ENCODE assay signal across 12 cellular contexts in the genomic region with DNA sequence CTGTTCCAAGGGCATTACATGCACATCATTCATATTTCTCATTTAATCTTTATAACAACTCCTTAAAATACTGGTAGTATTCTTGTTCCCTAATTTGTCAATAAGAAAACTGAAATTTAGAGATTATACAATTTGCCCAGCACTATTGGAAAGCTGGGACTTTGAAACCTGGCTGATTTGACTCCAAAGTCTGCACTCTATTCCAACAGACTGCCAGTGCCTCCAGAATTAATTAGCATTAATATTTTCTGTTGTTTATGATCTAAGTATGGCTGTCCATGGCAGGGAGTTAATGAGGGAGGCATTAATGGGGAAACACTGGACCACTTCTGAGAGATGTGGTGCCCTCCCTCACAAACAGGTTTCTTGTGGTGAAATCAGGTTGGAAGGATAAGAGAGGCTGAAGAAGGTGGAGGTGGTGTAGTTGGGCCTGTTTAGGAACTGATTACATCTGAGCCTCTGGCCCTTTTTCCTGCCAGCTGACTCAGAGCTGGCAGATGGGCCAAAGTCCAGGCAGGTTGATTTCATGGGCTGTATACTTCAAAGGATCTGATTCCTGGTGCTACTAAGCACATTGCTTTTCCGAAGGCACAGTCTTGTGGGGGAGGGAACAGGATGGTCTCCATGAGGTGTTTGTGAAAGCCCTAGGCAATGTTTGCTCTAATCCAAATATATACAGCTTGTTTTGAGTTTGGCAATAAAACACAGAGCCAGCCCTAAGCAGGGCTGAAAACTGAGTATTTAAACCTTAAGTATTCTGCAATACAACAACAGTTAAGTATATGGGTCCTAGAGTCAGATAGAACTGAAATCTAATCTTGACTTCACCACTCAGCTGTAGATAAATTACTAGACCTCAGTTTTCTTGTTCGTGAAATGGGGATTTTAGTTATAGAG. TPM values are rescaled to one million over a fixed set of nuclear protein-coding genes. Genes with fewer than 3 reads are reported as not detected.
A peak's percentile ranks its signal among the peaks of the same experiment; 100 is the strongest.
DNase-seq lines count a peak whose midpoint lies in the region; ATAC-seq, FAIRE-seq and TF ChIP-seq lines count a peak whose summit lies in the region.
"Had no signal": no experiment of that assay in that cellular context is flagged by ENCODE, and none has a peak within 500 bp of the region (broad histone marks: within the 10 kb centered on the region; RNA-seq: fewer than 3 reads in every experiment).

No MANE protein-coding gene starts in this region.

- WGBS in IMR-90 (ENCODE audit: extremely low coverage in 2 of 2, insufficient read length in 1 of 2), 2 experiments = no CpG with 5 or more reads among the region's 2 CpGs
- 36% methylated on average over 2 of the region's 2 CpGs for WGBS in K562 (ENCODE audit: insufficient coverage, low coverage, missing lambda C conversion rate)

- peak overlapping the region; percentile 39 for H3K27ac Mint-ChIP-seq in CD4-positive, alpha-beta T cell
- no peak overlapping the region for H3K27ac Mint-ChIP-seq in CD14-positive monocyte
- H3K27ac Mint-ChIP-seq: activated T-cell treated with anti-CD3 and anti-CD28 coated beads, Interleukin-2, amount 50 U/mL, for 72 hours had no signal

- H3K4ac ChIP-seq in IMR-90 (ENCODE audit: low read depth, low read length) = no peak overlapping the region

- H3K4me2 ChIP-seq in IMR-90 (ENCODE audit: low read depth, low read length) = no peak overlapping the region
- H3K4me2 ChIP-seq in K562 (ENCODE audit: insufficient read depth, low read length) = no peak overlapping the region
- no peak overlapping the region for H3K4me2 ChIP-seq in MM.1S (ENCODE audit: low read depth, low read length)

- TF ChIP-seq RAD21 in IMR-90 (IDR thresholded peaks at IDR 0.05; ENCODE audit: low read length) (no peak), K562 (CRISPR knock-in tag; conservative IDR thresholded peaks at IDR 0.05 in 1 of 2, IDR thresholded peaks at IDR 0.05 in 1 of 2) (no peak)

- dilution Hi-C loops in IMR-90 (cut with HindIII; ENCODE audit: low sequenced_read_pairs, unreplicated experiment) = no loop called here

- H3K27me3 ChIP-seq in CD4-positive, alpha-beta T cell (ENCODE audit: control insufficient read depth, insufficient read depth, low read length) = no peaks in the 10 kb centered on the region
- no peaks in the 10 kb centered on the region for H3K27me3 ChIP-seq in IMR-90 (ENCODE audit: control insufficient read depth, insufficient read depth, low read length)
- H3K27me3 ChIP-seq in K562 (ENCODE audit: control insufficient read depth in 2 of 2, insufficient read depth in 2 of 2, low read length in 2 of 2) = no peaks in the 10 kb centered on the region
- H3K27me3 ChIP-seq in MM.1S (replicated peaks; ENCODE audit: insufficient read depth, low read length) = no peaks in the 10 kb centered on the region

- ATAC-seq in CD4-positive, alpha-beta T cell (ENCODE audit: poor library complexity) = no peak
- peak; percentile 52 for ATAC-seq in IMR-90 (ENCODE audit: low read depth)
- peak; percentile 23; the same call in 2 of the 3 replicates for ATAC-seq in K562
- peak; percentile 99 for ATAC-seq in mucosa of descending colon
- ATAC-seq in GM21619 (IDR thresholded peaks at IDR 0.05; ENCODE audit: unreplicated experiment) = no peak
- ATAC-seq: activated T-cell treated with anti-CD3 and anti-CD28 coated beads, Interleukin-2, amount 50 U/mL, for 72 hours had no signal

- no peaks in the 10 kb centered on the region for H3K9me3 ChIP-seq in CD4-positive, alpha-beta T cell (ENCODE audit: control insufficient read depth, low read length)
- H3K9me3 ChIP-seq in IMR-90 (ENCODE audit: control insufficient read depth, insufficient read depth, low read length) (no peaks in the 10 kb centered on the region), K562 (replicated peaks; ENCODE audit: control insufficient read depth, insufficient read depth, low read depth, low read length) (no peaks in the 10 kb centered on the region), mucosa of descending colon (no peaks in the 10 kb centered on the region), MM.1S (replicated peaks; ENCODE audit: insufficient read depth, low read length) (no peaks in the 10 kb centered on the region)

- H3K36me3 ChIP-seq in IMR-90 (ENCODE audit: control insufficient read depth, insufficient read depth, low read length) (no peaks in the 10 kb centered on the region), K562 (ENCODE audit: control insufficient read depth, insufficient read depth, low read length) (no peaks in the 10 kb centered on the region), mucosa of descending colon (ENCODE audit: low read depth) (no peaks in the 10 kb centered on the region), MM.1S (replicated peaks; ENCODE audit: insufficient read depth, low read length) (no peaks in the 10 kb centered on the region)

- no peaks in the 10 kb centered on the region for H3K79me1 ChIP-seq in IMR-90 (ENCODE audit: low read depth in 1 of 2, low read length in 2 of 2)

- H2BK20ac ChIP-seq in IMR-90 (ENCODE audit: low read depth, low read length) = no peak overlapping the region

- no peaks in the 10 kb centered on the region for H3K9me2 ChIP-seq in MM.1S (replicated peaks; ENCODE audit: insufficient read depth, low read length)

- no peak overlapping the region for H3K9ac ChIP-seq in IMR-90 (ENCODE audit: low read depth, low read length)
- H3K9ac ChIP-seq in K562 (ENCODE audit: insufficient read depth in 1 of 2, low read depth in 2 of 2, low read length in 2 of 2) = peak overlapping the region in 1 of 2 experiments; percentile 48; a peak in 1 of 4 replicates
- H3K9ac ChIP-seq in MM.1S (ENCODE audit: low read length) = no peak overlapping the region

- BruUV-seq in IMR-90 (replicated peaks; lab: Mats Ljungman, UMichigan) (no TSS peak), K562 (replicated peaks; lab: Mats Ljungman, UMichigan) (no TSS peak)

- no peak for TF ChIP-seq CTCF in CD4-positive, alpha-beta T cell (IDR thresholded peaks at IDR 0.05)
- TF ChIP-seq CTCF in IMR-90 (conservative IDR thresholded peaks at IDR 0.05; ENCODE audit: low read depth, low read length) (no peak), K562 (IDR thresholded peaks at IDR 0.05 in 2 of 3, conservative IDR thresholded peaks at IDR 0.05 in 1 of 3; ENCODE audit: insufficient read depth in 2 of 3, low read depth in 1 of 3, low read length in 3 of 3) (no peak), mucosa of descending colon (IDR thresholded peaks at IDR 0.05) (no peak), MM.1S (IDR thresholded peaks at IDR 0.05; ENCODE audit: low read length) (no peak), CD14-positive monocyte (IDR thresholded peaks at IDR 0.05) (no peak)

- H4K20me1 ChIP-seq in IMR-90 (ENCODE audit: insufficient read depth, low read length) = no peaks in the 10 kb centered on the region
- no peaks in the 10 kb centered on the region for H4K20me1 ChIP-seq in K562 (replicated peaks; ENCODE audit: control insufficient read depth, insufficient read depth, low read length)
- no peaks in the 10 kb centered on the region; the same call in 1 of the 2 replicates for H4K20me1 ChIP-seq in MM.1S (ENCODE audit: insufficient read depth, low read length)

- H3K4me3 ChIP-seq in IMR-90 (ENCODE audit: insufficient read depth, low read depth, low read length) (no peak overlapping the region), K562 (no peak overlapping the region), mucosa of descending colon (no peak overlapping the region), MM.1S (ENCODE audit: low read length) (no peak overlapping the region)
- H3K4me3 ChIP-seq: SK-N-MC, skin epidermis had no signal

- no peak overlapping the region for H3K4me3 Mint-ChIP-seq in CD4-positive, alpha-beta T cell
- H3K4me3 Mint-ChIP-seq in CD14-positive monocyte = no peak overlapping the region
- H3K4me3 Mint-ChIP-seq: activated T-cell treated with anti-CD3 and anti-CD28 coated beads, Interleukin-2, amount 50 U/mL, for 72 hours had no signal

- no peaks in the 10 kb centered on the region for H3K36me3 Mint-ChIP-seq in CD4-positive, alpha-beta T cell (ENCODE audit: low read depth)
- no peaks in the 10 kb centered on the region for H3K36me3 Mint-ChIP-seq in CD14-positive monocyte

- no peak for DNase-seq in CD4-positive, alpha-beta T cell
- DNase-seq in IMR-90 (peak; percentile 24), K562 (ENCODE audit: extremely low read depth in 1 of 4, low spot score in 3 of 4) (peak in 1 of 4 experiments; percentile 19), mucosa of descending colon (peak in 2 of 3 donors; percentile 72 to 82), MM.1S (no peak), CD14-positive monocyte (ENCODE audit: low spot score) (no peak)
- no peak for DNase-seq in activated effector memory CD4-positive, alpha-beta T cell treated with Interleukin-2 at 50 U/mL for 16 hours
- DNase-seq: activated T-cell treated with anti-CD3 and anti-CD28 coated beads, Interleukin-2, amount 50 U/mL, for 72 hours; effector CD8-positive, alpha-beta T cell had no signal

- no peak overlapping the region for H3K27ac ChIP-seq in CD4-positive, alpha-beta T cell (ENCODE audit: low read depth, low read length)
- H3K27ac ChIP-seq in IMR-90 (ENCODE audit: insufficient read depth, low read length) (no peak overlapping the region), K562 (ENCODE audit: extremely low read depth, low read depth, low read length) (no peak overlapping the region), MM.1S (ENCODE audit: low read length) (no peak overlapping the region)
- H3K27ac ChIP-seq: SK-N-MC had no signal

- H3K4me1 Mint-ChIP-seq in CD4-positive, alpha-beta T cell (ENCODE audit: low read depth) = peaks cover 16% of the 10 kb centered on the region
- no peaks in the 10 kb centered on the region for H3K4me1 Mint-ChIP-seq in CD14-positive monocyte

- FAIRE-seq in K562 (lab: Jason Lieb, UNC) = no peak

- intact Hi-C loops in CD4-positive, alpha-beta T cell (cut with DNase I, micrococcal nuclease) = no loop called here
- intact Hi-C loops in IMR-90 (cut with micrococcal nuclease) (loop anchor here (2.0 kb wide), 1 partner anchor 64 kb away; the partner anchor contains the start of gene PCF11), K562 (cut with micrococcal nuclease) (no loop called here), mucosa of descending colon (cut with DNase I, micrococcal nuclease) (no loop called here), CD14-positive monocyte (cut with micrococcal nuclease) (no loop called here)

- H2AK9ac ChIP-seq in IMR-90 (replicated peaks; ENCODE audit: low read depth, low read length, poor library complexity) = no peak overlapping the region

- no peak overlapping the region for H3K56ac ChIP-seq in IMR-90 (ENCODE audit: extremely low read depth, insufficient read depth, low read length)

- H2BK15ac ChIP-seq in IMR-90 (ENCODE audit: low read depth, low read length) = no peak overlapping the region

- POLR2A ChIA-PET in CD4-positive, alpha-beta T cell (lab: Charles Lee) = interaction anchor here (0.5 to 1.6 kb wide), 4 partner anchors 18 to 94 kb away, joined by 3 to 7 read pairs (median 4); no protein-coding TSS in a partner anchor
- POLR2A ChIA-PET in IMR-90 (lab: Charles Lee; ENCODE audit: unreplicated experiment) = no interaction called here
- POLR2A ChIA-PET in K562 (lab: Yijun Ruan, JAX) = interaction anchor here (0.6 to 2.2 kb wide), 6 partner anchors 8 to 64 kb away, joined by 3 to 7 read pairs (median 4); partner anchors contain the start of gene PCF11

- 0 out of 2 replicates have a peak, but pooled peaks cover 6% of the 10 kb centered on the region for H3F3A ChIP-seq in MM.1S (ENCODE audit: insufficient read depth, low read length)

- no peak overlapping the region for H4K8ac ChIP-seq in IMR-90 (ENCODE audit: low read depth in 2 of 2, low read length in 2 of 2)

- no peaks in the 10 kb centered on the region for H3K9me3 Mint-ChIP-seq in CD4-positive, alpha-beta T cell
- H3K9me3 Mint-ChIP-seq in CD14-positive monocyte = no peaks in the 10 kb centered on the region
- H3K9me3 Mint-ChIP-seq: activated T-cell treated with anti-CD3 and anti-CD28 coated beads, Interleukin-2, amount 50 U/mL, for 72 hours had no signal

- no peak overlapping the region for H4K91ac ChIP-seq in IMR-90 (ENCODE audit: insufficient read depth, low read depth, low read length)

- peaks cover 4% of the 10 kb centered on the region; the same call in 1 of the 2 replicates for H3K4me1 ChIP-seq in IMR-90 (ENCODE audit: control insufficient read depth, insufficient read depth, low read length)
- peaks cover 9 to 14% of the 10 kb centered on the region in 2 experiments; a peak in 3 of 5 replicates for H3K4me1 ChIP-seq in K562 (replicated peaks in 1 of 2; ENCODE audit: control insufficient read depth in 2 of 2, insufficient read depth in 2 of 2, low read length in 2 of 2)
- H3K4me1 ChIP-seq in mucosa of descending colon (ENCODE audit: low read depth) = peaks cover 21% of the 10 kb centered on the region
- H3K4me1 ChIP-seq in MM.1S (ENCODE audit: low read length) = no peaks in the 10 kb centered on the region

- no peak overlapping the region for H2AFZ ChIP-seq in IMR-90 (replicated peaks; ENCODE audit: low read length, poor library complexity)
- H2AFZ ChIP-seq in K562 (ENCODE audit: low read depth, low read length) = no peak overlapping the region
- H2AFZ ChIP-seq in MM.1S (ENCODE audit: low read length) = no peak overlapping the region

- TF ChIP-seq POLR2A in IMR-90 (IDR thresholded peaks at IDR 0.05; ENCODE audit: low read depth, low read length) = no peak
- no peak for TF ChIP-seq POLR2A in K562 (conservative IDR thresholded peaks at IDR 0.05)

- no peak overlapping the region for H4K5ac ChIP-seq in IMR-90 (ENCODE audit: low read depth, low read length)

- H2BK120ac ChIP-seq in IMR-90 (ENCODE audit: low read depth, low read length) = no peak overlapping the region

- TF ChIP-seq EP300 in K562 (IDR thresholded peaks at IDR 0.05; ENCODE audit: low read length) = no peak

- H2BK5ac ChIP-seq in IMR-90 (ENCODE audit: low read depth, low read length, poor library complexity, severe bottlenecking) = no peak overlapping the region

- CTCF ChIA-PET in CD4-positive, alpha-beta T cell (lab: Charles Lee) = no interaction called here
- CTCF ChIA-PET in IMR-90 (lab: Yijun Ruan, JAX) = interaction anchor here (0.6 kb wide), 1 partner anchor 13 kb away, joined by 3 read pairs; no protein-coding TSS in a partner anchor
- CTCF ChIA-PET in K562 (lab: Yijun Ruan, JAX; ENCODE audit: low intra/inter-chr PET ratio) = no interaction called here

- no peak overlapping the region for H3K14ac ChIP-seq in IMR-90 (replicated peaks; ENCODE audit: low read depth, low read length)

- no peak overlapping the region for H3K23ac ChIP-seq in IMR-90 (ENCODE audit: low read depth, low read length)

- no peaks in the 10 kb centered on the region for H3K27me3 Mint-ChIP-seq in CD4-positive, alpha-beta T cell
- H3K27me3 Mint-ChIP-seq in CD14-positive monocyte (ENCODE audit: low read depth in 3 of 3) = peaks cover 2 to 7% (median 3%) of the 10 kb centered on the region in 3 donors

- H3K79me2 ChIP-seq in K562 (ENCODE audit: control insufficient read depth, insufficient read depth, low read length) = no peaks in the 10 kb centered on the region
- H3K79me2 ChIP-seq in MM.1S (ENCODE audit: low read length) = no peaks in the 10 kb centered on the region

- H3K9me1 ChIP-seq in IMR-90 (ENCODE audit: insufficient read depth, low read length) (no peaks in the 10 kb centered on the region), K562 (ENCODE audit: control insufficient read depth, insufficient read depth, low read length) (no peaks in the 10 kb centered on the region)

- H3K18ac ChIP-seq in IMR-90 (ENCODE audit: low read depth, low read length) = no peak overlapping the region

- in situ Hi-C loops in IMR-90 (cut with MboI; ENCODE audit: low sequenced_read_pairs) = no loop called here
- in situ Hi-C loops in K562 (cut with MboI) = loop anchor here (25.0 kb wide), 1 partner anchor 720 kb away; no protein-coding TSS in a partner anchor

- H2AK5ac ChIP-seq in IMR-90 (ENCODE audit: low read depth, low read length) = no peak overlapping the region

RNA-seq across cellular contexts. Expression of gene RAB30, which starts 21.0 kb away (rescaled TPM):
- total RNA-seq in CD4-positive, alpha-beta T cell = 10 to 100 TPM; 76.2 to 79.2 TPM
- 14.4 and 25.6 TPM in 2 replicates for total RNA-seq in IMR-90 (2012; rRNA removed)
- 4.6 and 7.2 TPM in 2 replicates for polyA plus RNA-seq in IMR-90 (2012; rRNA removed)
- 1.9 and 2.1 TPM in 2 replicates for polyA plus RNA-seq in IMR-90 (2012; cell fraction: cytosol; rRNA removed)
- 2.1 and 7.3 TPM in 2 replicates for polyA plus RNA-seq in IMR-90 (2012; cell fraction: nucleus; rRNA removed; ENCODE audit: low replicate concordance)
- total RNA-seq in K562 (2011; cell fraction: chromatin; rRNA removed; ENCODE audit: low replicate concordance) = 1.1 and 2.7 TPM in 2 replicates
- total RNA-seq in K562 (2011; cell fraction: nucleolus; rRNA removed) = 0.17 and 0.92 TPM in 2 replicates
- 0.88 and 1.5 TPM in 2 replicates for total RNA-seq in K562 (2011; cell fraction: nucleoplasm; rRNA removed)
- 0.29 and 1.2 TPM in 2 replicates for total RNA-seq in K562 (2014; rRNA removed)
- total RNA-seq in K562 (2014; rRNA removed; fragmentation: Illumina TruSeq; extraction: Trizol) = 0.83 and 1.1 TPM in 2 replicates
- 0.58 and 1.1 TPM in 2 replicates for total RNA-seq in K562 (2015; rRNA removed; fragmentation: Illumina TruSeq; extraction: Trizol)
- total RNA-seq in K562 (2021) = 0.71 and 0.72 TPM in 2 replicates
- 0.84 and 1.0 TPM in 2 replicates for polyA plus RNA-seq in K562 (2011; rRNA removed)
- 0.28 and 0.94 TPM in 2 replicates for polyA plus RNA-seq in K562 (2011; cell fraction: cytosol; rRNA removed)
- polyA plus RNA-seq in K562 (2011; cell fraction: nucleus; rRNA removed) = 0.38 and 0.46 TPM in 2 replicates
- polyA plus RNA-seq in K562 (2012) = 1.00 and 1.1 TPM in 2 replicates
- 1.3 TPM in 2 replicates for polyA plus RNA-seq in K562 (2014; fragmentation: Illumina TruSeq; extraction: Trizol)
- 1 to 10 TPM in 1 of 2 experiments, under 1 TPM in 1; 0.68 to 1.0 TPM for polyA plus RNA-seq in K562 (2014; fragmentation: Nextera tagmentation; extraction: Ambion mirVana)
- polyA plus RNA-seq in K562 (2014; rRNA removed) = 0.29 and 0.42 TPM in 2 replicates
- 1.1 and 3.2 TPM in 2 replicates for polyA minus RNA-seq in K562 (2011; rRNA and poly(A)+ RNA removed)
- 0.38 and 1.4 TPM in 2 replicates for polyA minus RNA-seq in K562 (2011; cell fraction: cytosol; rRNA and poly(A)+ RNA removed)
- 0.27 and 1.00 TPM in 2 replicates for polyA minus RNA-seq in K562 (2011; cell fraction: nucleus; rRNA and poly(A)+ RNA removed)
- 10 to 100 TPM; 16.2 to 30.7 (median 19.1) TPM for total RNA-seq in mucosa of descending colon
- polyA plus RNA-seq in CD14-positive monocyte = under 1 TPM; 0.54 to 0.67 TPM

Comparison
In these comparisons a context has a peak if more than half of its experiments do, and no peak if none do; other contexts are left out.
1. ATAC-seq: peak in IMR-90 (single experiment), K562 (single experiment) and mucosa of descending colon (single experiment); none in CD4-positive, alpha-beta T cell (single experiment) and GM21619 (single experiment).
2. DNase-seq: peak in IMR-90 (single experiment) and mucosa of descending colon (2 of 3); none in CD4-positive, alpha-beta T cell (0 of 10), MM.1S (single experiment), activated effector memory CD4-positive, alpha-beta T cell treated with Interleukin-2 at 50 U/mL for 16 hours (single experiment) and CD14-positive monocyte (single experiment).